1 cellular context compared by ENCODE assay signal in genomic region chr16:88758227-88758943, GRCh38.
TF ChIP-seq lines count a peak whose summit lies in the region.

No MANE protein-coding gene starts in this region.

TF ChIP-seq in IMR-90, 13 proteins besides CTCF, POLR2A, EP300 and RAD21:
- TF ChIP-seq RCOR1 (IDR thresholded peaks at IDR 0.05; ENCODE audit: insufficient replicate concordance, low read length) (no peak), NFE2L2 (IDR thresholded peaks at IDR 0.05; ENCODE audit: low read depth, low read length) (no peak), MAFK (IDR thresholded peaks at IDR 0.05; ENCODE audit: low read depth, low read length) (no peak), CEBPB (IDR thresholded peaks at IDR 0.05; ENCODE audit: low read depth, low read length) (no peak), SMC3 (IDR thresholded peaks at IDR 0.05; ENCODE audit: low read depth, low read length) (no peak), CHD1 (IDR thresholded peaks at IDR 0.05; ENCODE audit: low read depth, low read length) (no peak), RFX5 (IDR thresholded peaks at IDR 0.05; ENCODE audit: low read depth, low read length) (no peak), MAZ (IDR thresholded peaks at IDR 0.05; ENCODE audit: borderline replicate concordance, low read depth, low read length) (no peak), FOS (IDR thresholded peaks at IDR 0.05; ENCODE audit: low read depth, low read length) (no peak), BHLHE40 (IDR thresholded peaks at IDR 0.05; ENCODE audit: low read depth, low read length) (no peak), MXI1 (IDR thresholded peaks at IDR 0.05; ENCODE audit: borderline replicate concordance, low read depth, low read length) (no peak)
- TF ChIP-seq, protein P1, sequence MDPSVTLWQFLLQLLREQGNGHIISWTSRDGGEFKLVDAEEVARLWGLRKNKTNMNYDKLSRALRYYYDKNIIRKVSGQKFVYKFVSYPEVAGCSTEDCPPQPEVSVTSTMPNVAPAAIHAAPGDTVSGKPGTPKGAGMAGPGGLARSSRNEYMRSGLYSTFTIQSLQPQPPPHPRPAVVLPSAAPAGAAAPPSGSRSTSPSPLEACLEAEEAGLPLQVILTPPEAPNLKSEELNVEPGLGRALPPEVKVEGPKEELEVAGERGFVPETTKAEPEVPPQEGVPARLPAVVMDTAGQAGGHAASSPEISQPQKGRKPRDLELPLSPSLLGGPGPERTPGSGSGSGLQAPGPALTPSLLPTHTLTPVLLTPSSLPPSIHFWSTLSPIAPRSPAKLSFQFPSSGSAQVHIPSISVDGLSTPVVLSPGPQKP (IDR thresholded peaks at IDR 0.05; ENCODE audit: borderline replicate concordance, low read depth, low read length) = no peak
- TF ChIP-seq, protein P2, sequence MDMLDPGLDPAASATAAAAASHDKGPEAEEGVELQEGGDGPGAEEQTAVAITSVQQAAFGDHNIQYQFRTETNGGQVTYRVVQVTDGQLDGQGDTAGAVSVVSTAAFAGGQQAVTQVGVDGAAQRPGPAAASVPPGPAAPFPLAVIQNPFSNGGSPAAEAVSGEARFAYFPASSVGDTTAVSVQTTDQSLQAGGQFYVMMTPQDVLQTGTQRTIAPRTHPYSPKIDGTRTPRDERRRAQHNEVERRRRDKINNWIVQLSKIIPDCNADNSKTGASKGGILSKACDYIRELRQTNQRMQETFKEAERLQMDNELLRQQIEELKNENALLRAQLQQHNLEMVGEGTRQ (IDR thresholded peaks at IDR 0.05; ENCODE audit: low read depth, low read length) = no peak
